ENCODE assay signal across 23 cellular contexts in genomic region chr12:26715232-26715631, GRCh38.
"Had no signal": no experiment of that assay in that cellular context is flagged by ENCODE, and none has a peak within 500 bp of the region (broad histone marks: within the 10 kb centered on the region; RNA-seq: fewer than 3 reads in every experiment).

No MANE protein-coding gene starts in this region.

- H3K27ac Mint-ChIP-seq: activated naive CD8-positive, alpha-beta T cell; activated T-helper 2 cell treated with anti-CD3 and anti-CD28 coated beads, Interferon-gamma antibody, Interleukin-2, Interleukin-4, amounts not matched to agents 10 μg/mL and 5 μg/mL and 100 μg/mL, durations not matched to agents 14 hours and 24 hours and 36 hours; effector memory CD8-positive, alpha-beta T cell; neural progenitor cell had no signal

- DNase-seq: activated CD4-positive, alpha-beta T cell treated with anti-CD3 and anti-CD28 coated beads for 4 hours; activated CD4-positive, alpha-beta T cell treated with anti-CD3 and anti-CD28 coated beads, Interleukin-2, amount 50 U/mL, for 48 hours; activated CD4-positive, CD25-positive, alpha-beta regulatory T cell; activated CD8-positive, alpha-beta memory T cell treated with anti-CD3 and anti-CD28 coated beads, Interleukin-2, amount 50 U/mL, for 48 hours; activated naive CD4-positive, alpha-beta T cell; activated T-cell treated with anti-CD3 and anti-CD28 coated beads, Interleukin-2, amount 50 U/mL, for 4 hours; dorsolateral prefrontal cortex; effector memory CD8-positive, alpha-beta T cell; head of caudate nucleus; hypothalamus; left ventricle myocardium inferior; naive thymus-derived CD8-positive, alpha-beta T cell; posterior cingulate gyrus; small intestine; stimulated activated naive CD4-positive, alpha-beta T cell; testis; upper lobe of left lung had no signal

- H3K4me1 Mint-ChIP-seq: central memory CD8-positive, alpha-beta T cell; naive thymus-derived CD8-positive, alpha-beta T cell; neural progenitor cell had no signal

- ATAC-seq: activated T-cell treated with anti-CD3 and anti-CD28 coated beads, Interleukin-2, amount 50 U/mL, for 4 hours; effector memory CD8-positive, alpha-beta T cell; esophagus mucosa; naive thymus-derived CD8-positive, alpha-beta T cell; sciatic nerve had no signal

- H3K27me3 Mint-ChIP-seq: activated naive CD8-positive, alpha-beta T cell; central memory CD8-positive, alpha-beta T cell; effector memory CD8-positive, alpha-beta T cell; naive thymus-derived CD8-positive, alpha-beta T cell had no signal

- H3K36me3 Mint-ChIP-seq: neural progenitor cell had no signal

- H3K9me3 Mint-ChIP-seq: activated T-cell treated with anti-CD3 and anti-CD28 coated beads, Interleukin-2, amount 50 U/mL, for 4 hours; activated T-helper 2 cell treated with anti-CD3 and anti-CD28 coated beads, Interferon-gamma antibody, Interleukin-2, Interleukin-4, amounts not matched to agents 10 μg/mL and 5 μg/mL and 100 μg/mL, durations not matched to agents 14 hours and 24 hours and 36 hours; central memory CD8-positive, alpha-beta T cell; effector memory CD8-positive, alpha-beta T cell; naive thymus-derived CD8-positive, alpha-beta T cell; neural progenitor cell had no signal

- H3K4me3 Mint-ChIP-seq: activated naive CD8-positive, alpha-beta T cell; activated T-cell treated with anti-CD3 and anti-CD28 coated beads, Interleukin-2, amount 50 U/mL, for 4 hours; central memory CD8-positive, alpha-beta T cell; effector memory CD8-positive, alpha-beta T cell; naive thymus-derived CD8-positive, alpha-beta T cell; neural progenitor cell had no signal
